In genomic region chr11:22787565-22788162, GRCh38 we compare ENCODE assay signal across 1 cellular context.
TF ChIP-seq lines count a peak whose summit lies in the region.

No MANE protein-coding gene starts in this region.

TF ChIP-seq in GM12878, 131 proteins besides CTCF, POLR2A, EP300 and RAD21 (continued from another document):
- TF ChIP-seq, protein P1, sequence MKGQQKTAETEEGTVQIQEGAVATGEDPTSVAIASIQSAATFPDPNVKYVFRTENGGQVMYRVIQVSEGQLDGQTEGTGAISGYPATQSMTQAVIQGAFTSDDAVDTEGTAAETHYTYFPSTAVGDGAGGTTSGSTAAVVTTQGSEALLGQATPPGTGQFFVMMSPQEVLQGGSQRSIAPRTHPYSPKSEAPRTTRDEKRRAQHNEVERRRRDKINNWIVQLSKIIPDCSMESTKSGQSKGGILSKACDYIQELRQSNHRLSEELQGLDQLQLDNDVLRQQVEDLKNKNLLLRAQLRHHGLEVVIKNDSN (IDR thresholded peaks at IDR 0.05; ENCODE audit: borderline replicate concordance, extremely low read length, insufficient read depth, low read depth, low read length), result no peak
- no peak for TF ChIP-seq PKNOX1 (IDR thresholded peaks at IDR 0.05)
- TF ChIP-seq SKIL (IDR thresholded peaks at IDR 0.05; ENCODE audit: low read depth, poor library complexity, severe bottlenecking), result peak; percentile 43
- TF ChIP-seq PML (IDR thresholded peaks at IDR 0.05; ENCODE audit: low read length), result no peak
- no peak for TF ChIP-seq CBX3 (IDR thresholded peaks at IDR 0.05; ENCODE audit: borderline replicate concordance, low read depth)
- peak; percentile 68; the same call in 1 of the 2 replicates for TF ChIP-seq SMC3 (IDR thresholded peaks at IDR 0.05; ENCODE audit: borderline replicate concordance, low read length)
